In genomic region chr4:78865451-78865850, GRCh38 we compare ENCODE assay signal across 29 cellular contexts.
"Had no signal": no experiment of that assay in that cellular context is flagged by ENCODE, and none has a peak within 500 bp of the region (broad histone marks: within the 10 kb centered on the region; RNA-seq: fewer than 3 reads in every experiment).

No MANE protein-coding gene starts in this region.

- DNase-seq: glutamatergic neuron; heart left ventricle; islet precursor cell; kidney glomerular epithelial cell; left cardiac atrium; left ventricle myocardium inferior; lower lobe of right lung; mammary epithelial cell; mesenchymal stem cell; naive thymus-derived CD8-positive, alpha-beta T cell; nucleus accumbens; pancreas; posterior cingulate gyrus; retina; right cardiac atrium; sigmoid colon; stimulated activated CD4-positive, alpha-beta T cell treated with anti-CD3 and anti-CD28 coated beads, Interleukin-1b, Interleukin-23, amount 100 ng/mL, for 48 hours; stimulated activated CD4-positive, alpha-beta T cell treated with anti-CD3 and anti-CD28 coated beads, Interleukin-2, amount 100 ng/mL, for 48 hours; stimulated activated CD4-positive, alpha-beta T cell treated with anti-CD3 and anti-CD28 coated beads, Interleukin-4, amount 100 ng/mL, for 4 hours; stimulated activated CD8-positive, alpha-beta memory T cell treated with anti-CD3 and anti-CD28 coated beads, Interleukin-4, amount 100 ng/mL, for 48 hours; stimulated activated naive CD4-positive, alpha-beta T cell treated with Interleukin-2 at 50 U/mL for 16 hours; stimulated activated naive CD8-positive, alpha-beta T cell treated with anti-CD3 and anti-CD28 coated beads, Interleukin-15, amount 100 ng/mL, for 72 hours; substantia nigra; uterus had no signal

- ATAC-seq: heart left ventricle; left cardiac atrium; lower lobe of right lung; naive thymus-derived CD8-positive, alpha-beta T cell; pancreas; right cardiac atrium; stimulated activated memory B cell treated with anti-CD40 and anti-IgM and Interleukin-4, amounts not matched to agents 10 μg/mL and 1 μg/mL and 100 μg/mL, for 72 hours; stimulated activated naive CD8-positive, alpha-beta T cell treated with anti-CD3 and anti-CD28 coated beads, Interleukin-15, amount 100 ng/mL, for 72 hours had no signal

- H3K27ac ChIP-seq: heart left ventricle, hepatocyte, left ventricle myocardium inferior, lower lobe of right lung, pancreas, prostate gland, sigmoid colon, tibial nerve, uterus had no signal

- FAIRE-seq: pancreas had no signal

- H3K36me3 ChIP-seq: pancreas, prostate gland, uterus had no signal

- H3K27me3 ChIP-seq: heart left ventricle, hepatocyte, pancreas, sigmoid colon, tibial nerve, uterus had no signal

- H3K4me2 ChIP-seq: hepatocyte, smooth muscle cell had no signal

- H3K4me1 ChIP-seq: lower lobe of right lung, prostate gland, uterus had no signal

- H2AFZ ChIP-seq: hepatocyte had no signal

- H3K9me3 ChIP-seq: heart left ventricle, left ventricle myocardium inferior, lower lobe of right lung, pancreas, prostate gland, sigmoid colon, tibial nerve, uterus had no signal

- H3K4me3 ChIP-seq: heart left ventricle, hepatocyte, left ventricle myocardium inferior, lower lobe of right lung, pancreas, prostate gland, sigmoid colon, smooth muscle cell, tibial nerve, uterus had no signal
